In genomic region chr15:39192376-39192775, GRCh38 we compare ENCODE assay signal across 30 cellular contexts.
A peak's percentile ranks its signal among the peaks of the same experiment; 100 is the strongest.
DNase-seq lines count a peak whose midpoint lies in the region; ATAC-seq and TF ChIP-seq lines count a peak whose summit lies in the region.
"Had no signal": no experiment of that assay in that cellular context is flagged by ENCODE, and none has a peak within 500 bp of the region (broad histone marks: within the 10 kb centered on the region; RNA-seq: fewer than 3 reads in every experiment).

No MANE protein-coding gene starts in this region.

- no peak for ATAC-seq in IMR-90 (ENCODE audit: low read depth)
- ATAC-seq in HG02884 (IDR thresholded peaks at IDR 0.05; ENCODE audit: unreplicated experiment), result no peak
- ATAC-seq: GM12878; HepG2; mucosa of descending colon; Panc1; stimulated activated effector memory CD8-positive, alpha-beta T cell treated with anti-CD3 and anti-CD28 coated beads, Interleukin-12 subunit alpha, Interleukin-12 subunit beta, amount 100 ng/mL, for 72 hours had no signal

- peak overlapping the region; percentile 90 for H2AK5ac ChIP-seq in IMR-90 (ENCODE audit: low read depth, low read length)

- peak overlapping the region; percentile 82; the same call in 2 of the 3 replicates for H2BK15ac ChIP-seq in IMR-90 (ENCODE audit: low read depth, low read length)

- H4K8ac ChIP-seq in IMR-90 (ENCODE audit: low read depth in 2 of 2, low read length in 2 of 2), result peak overlapping the region; percentile 45 to 94

- peaks cover 22% of the 10 kb centered on the region for H3K9me1 ChIP-seq in IMR-90 (ENCODE audit: insufficient read depth, low read length)

- H3K23ac ChIP-seq in IMR-90 (ENCODE audit: low read depth, low read length), result peak overlapping the region; percentile 94

- H3K4me3 ChIP-seq in IMR-90 (ENCODE audit: insufficient read depth, low read depth, low read length) (no peak overlapping the region), brain microvascular endothelial cell (ENCODE audit: low read depth, low read length) (no peak overlapping the region), smooth muscle cell (no peak overlapping the region)
- H3K4me3 ChIP-seq: dorsolateral prefrontal cortex, GM12878, mucosa of descending colon, pancreas, right atrium auricular region, upper lobe of left lung had no signal

- H3K9ac ChIP-seq in IMR-90 (ENCODE audit: low read depth, low read length) (peak overlapping the region; percentile 36; the same call in 1 of the 2 replicates), smooth muscle cell (ENCODE audit: low read depth) (peak overlapping the region; percentile 64)

- POLR2A ChIA-PET in IMR-90 (lab: Charles Lee; ENCODE audit: unreplicated experiment), result interaction anchor here (1.2 kb wide), 1 partner anchor 11 kb away, joined by 3 read pairs; no protein-coding TSS in a partner anchor

- TF ChIP-seq CTCF in IMR-90 (conservative IDR thresholded peaks at IDR 0.05; ENCODE audit: low read depth, low read length), result no peak
- no peak for TF ChIP-seq CTCF in brain microvascular endothelial cell (IDR thresholded peaks at IDR 0.05; ENCODE audit: low read depth, low read length, missing control alignments)
- no peak for TF ChIP-seq CTCF in smooth muscle cell (IDR thresholded peaks at IDR 0.05; ENCODE audit: borderline replicate concordance, insufficient read depth, poor library complexity, severe bottlenecking)

- H2AFZ ChIP-seq in IMR-90 (replicated peaks; ENCODE audit: low read length, poor library complexity), result no peak overlapping the region
- H2AFZ ChIP-seq in smooth muscle cell (ENCODE audit: low read depth), result peak overlapping the region; percentile 52

- peak overlapping the region; percentile 97 for H4K5ac ChIP-seq in IMR-90 (ENCODE audit: low read depth, low read length)

- H3K27ac ChIP-seq in IMR-90 (ENCODE audit: insufficient read depth, low read length), result peak overlapping the region; percentile 89
- H3K27ac ChIP-seq in brain microvascular endothelial cell, result peak overlapping the region; percentile 81
- H3K27ac ChIP-seq in smooth muscle cell (ENCODE audit: low read depth), result peak overlapping the region; percentile 95
- H3K27ac ChIP-seq: dorsolateral prefrontal cortex, pancreas, right atrium auricular region, upper lobe of left lung had no signal

- peak overlapping the region; percentile 99 for H3K18ac ChIP-seq in IMR-90 (ENCODE audit: low read depth, low read length)

- no TSS peak for BruUV-seq in IMR-90 (replicated peaks; lab: Mats Ljungman, UMichigan)

- no peaks in the 10 kb centered on the region for H3K79me2 ChIP-seq in smooth muscle cell (ENCODE audit: low read depth)

- peak overlapping the region; percentile 97 for H3K4ac ChIP-seq in IMR-90 (ENCODE audit: low read depth, low read length)

- H2AK9ac ChIP-seq in IMR-90 (replicated peaks; ENCODE audit: low read depth, low read length, poor library complexity), result no peak overlapping the region

- H3K14ac ChIP-seq in IMR-90 (replicated peaks; ENCODE audit: low read depth, low read length), result peak overlapping the region; percentile 96

- no peak for TF ChIP-seq RAD21 in IMR-90 (IDR thresholded peaks at IDR 0.05; ENCODE audit: low read length)

- peaks cover 23% of the 10 kb centered on the region for H3F3A ChIP-seq in smooth muscle cell (ENCODE audit: low read depth)

- H2BK20ac ChIP-seq in IMR-90 (ENCODE audit: low read depth, low read length), result peak overlapping the region; percentile 100

- H4K91ac ChIP-seq in IMR-90 (ENCODE audit: insufficient read depth, low read depth, low read length), result peak overlapping the region; percentile 97

- H3K4me1 ChIP-seq in IMR-90 (ENCODE audit: control insufficient read depth, insufficient read depth, low read length) (peaks cover 39% of the 10 kb centered on the region), smooth muscle cell (ENCODE audit: low read depth) (peaks cover 25% of the 10 kb centered on the region)
- H3K4me1 ChIP-seq: upper lobe of left lung had no signal

- TF ChIP-seq POLR2A in IMR-90 (IDR thresholded peaks at IDR 0.05; ENCODE audit: low read depth, low read length), result no peak

- H3K56ac ChIP-seq in IMR-90 (ENCODE audit: extremely low read depth, insufficient read depth, low read length), result peak overlapping the region; percentile 89

- CTCF ChIA-PET in IMR-90 (lab: Yijun Ruan, JAX), result no interaction called here

- H3K27me3 ChIP-seq in IMR-90 (ENCODE audit: control insufficient read depth, insufficient read depth, low read length), result no peaks in the 10 kb centered on the region
- H3K27me3 ChIP-seq in brain microvascular endothelial cell (replicated peaks), result no peaks in the 10 kb centered on the region
- H3K27me3 ChIP-seq in smooth muscle cell (ENCODE audit: low read depth), result no peaks in the 10 kb centered on the region
- H3K27me3 ChIP-seq: pancreas, right atrium auricular region, upper lobe of left lung had no signal

- H3K36me3 ChIP-seq in IMR-90 (ENCODE audit: control insufficient read depth, insufficient read depth, low read length) (no peaks in the 10 kb centered on the region), brain microvascular endothelial cell (replicated peaks) (no peaks in the 10 kb centered on the region), smooth muscle cell (ENCODE audit: low read depth) (no peaks in the 10 kb centered on the region)
- H3K36me3 ChIP-seq: pancreas, right atrium auricular region, upper lobe of left lung had no signal

- H3K79me1 ChIP-seq in IMR-90 (ENCODE audit: low read depth in 1 of 2, low read length in 2 of 2), result peaks cover 14 to 35% of the 10 kb centered on the region in 2 experiments; a peak in 3 of 4 replicates

- H3K9me3 ChIP-seq in IMR-90 (ENCODE audit: control insufficient read depth, insufficient read depth, low read length), result no peaks in the 10 kb centered on the region
- no peaks in the 10 kb centered on the region for H3K9me3 ChIP-seq in smooth muscle cell (replicated peaks; ENCODE audit: low read depth)
- H3K9me3 ChIP-seq: mucosa of descending colon, pancreas, right atrium auricular region, upper lobe of left lung had no signal

- intact Hi-C loops in IMR-90 (cut with micrococcal nuclease), result no loop called here

- dilution Hi-C loops in IMR-90 (cut with HindIII; ENCODE audit: low sequenced_read_pairs, unreplicated experiment), result no loop called here

- peak overlapping the region; percentile 100 for H2BK5ac ChIP-seq in IMR-90 (ENCODE audit: low read depth, low read length, poor library complexity, severe bottlenecking)

- no CpG with 5 or more reads among the region's 3 CpGs for WGBS in IMR-90 (ENCODE audit: extremely low coverage in 2 of 2, insufficient read length in 1 of 2), 2 experiments
- WGBS in smooth muscle cell (ENCODE audit: low lambda C conversion rate), result 54% methylated on average over 3 of the region's 3 CpGs

- in situ Hi-C loops in IMR-90 (cut with MboI; ENCODE audit: low sequenced_read_pairs), result no loop called here
- in situ Hi-C loops in brain microvascular endothelial cell (cut with HindIII; ENCODE audit: low pct_ligation_motif_present, low sequenced_read_pairs), result loop anchor here (25.0 kb wide), 1 partner anchor 170 kb away; no protein-coding TSS in a partner anchor

- H3K4me2 ChIP-seq in IMR-90 (ENCODE audit: low read depth, low read length) (peak overlapping the region; percentile 69; the same call in 1 of the 2 replicates), smooth muscle cell (peak overlapping the region; percentile 78)

- peak overlapping the region; percentile 100 for H2BK120ac ChIP-seq in IMR-90 (ENCODE audit: low read depth, low read length)

- no peak for DNase-seq in IMR-90
- no peak for DNase-seq in brain microvascular endothelial cell
- peak; percentile 92 for DNase-seq in kidney tubule cell (ENCODE audit: low spot score)
- no peak for DNase-seq in smooth muscle cell (lab: John Stamatoyannopoulos, UW; ENCODE audit: unreplicated experiment)
- DNase-seq in NCI-H128 (lab: John Stamatoyannopoulos, UW; ENCODE audit: unreplicated experiment), result no peak
- no peak for DNase-seq in HPDE6-E6E7 (ENCODE audit: extremely low spot score)
- DNase-seq: activated CD4-positive, alpha-beta T cell treated with anti-CD3 and anti-CD28 coated beads, Interleukin-2, amount 50 U/mL, for 48 hours; activated CD4-positive, CD25-positive, alpha-beta regulatory T cell; activated CD8-positive, alpha-beta memory T cell treated with anti-CD3 and anti-CD28 coated beads, Interleukin-2, amount 50 U/mL, for 4 hours; anterior cingulate cortex; dorsolateral prefrontal cortex; GOT3; Kasumi-1; mucosa of descending colon; NCI-H1694; NCI-H2171 treated with DMSO at 0.1 percent for 48 hours; NCI-H524; nephron progenitor cell; pancreas; SIG-M5; stimulated activated CD4-positive, alpha-beta T cell treated with anti-CD3 and anti-CD28 coated beads, Interleukin-12 subunit alpha, Interleukin-12 subunit beta, amount 100 ng/mL, for 4 hours; stimulated activated CD4-positive, alpha-beta T cell treated with anti-CD3 and anti-CD28 coated beads, Interleukin-4, amount 100 ng/mL, for 24 hours; substantia nigra; upper lobe of left lung had no signal

- H4K20me1 ChIP-seq in IMR-90 (ENCODE audit: insufficient read depth, low read length), result no peaks in the 10 kb centered on the region
- no peaks in the 10 kb centered on the region for H4K20me1 ChIP-seq in smooth muscle cell (ENCODE audit: low read depth)

TF ChIP-seq in IMR-90, 13 proteins besides CTCF, POLR2A, EP300 and RAD21 (continues in another document):
- TF ChIP-seq MXI1 (IDR thresholded peaks at IDR 0.05; ENCODE audit: borderline replicate concordance, low read depth, low read length) (no peak), CHD1 (IDR thresholded peaks at IDR 0.05; ENCODE audit: low read depth, low read length) (no peak), MAFK (IDR thresholded peaks at IDR 0.05; ENCODE audit: low read depth, low read length) (no peak), NFE2L2 (IDR thresholded peaks at IDR 0.05; ENCODE audit: low read depth, low read length) (no peak), FOS (IDR thresholded peaks at IDR 0.05; ENCODE audit: low read depth, low read length) (no peak), CEBPB (IDR thresholded peaks at IDR 0.05; ENCODE audit: low read depth, low read length) (no peak), BHLHE40 (IDR thresholded peaks at IDR 0.05; ENCODE audit: low read depth, low read length) (no peak), RFX5 (IDR thresholded peaks at IDR 0.05; ENCODE audit: low read depth, low read length) (no peak), RCOR1 (IDR thresholded peaks at IDR 0.05; ENCODE audit: insufficient replicate concordance, low read length) (no peak), SMC3 (IDR thresholded peaks at IDR 0.05; ENCODE audit: low read depth, low read length) (no peak), ELK1 (IDR thresholded peaks at IDR 0.05; ENCODE audit: borderline replicate concordance, low read depth, low read length) (no peak)
